ENCODE assay signal across 8 cellular contexts in the genomic region with DNA sequence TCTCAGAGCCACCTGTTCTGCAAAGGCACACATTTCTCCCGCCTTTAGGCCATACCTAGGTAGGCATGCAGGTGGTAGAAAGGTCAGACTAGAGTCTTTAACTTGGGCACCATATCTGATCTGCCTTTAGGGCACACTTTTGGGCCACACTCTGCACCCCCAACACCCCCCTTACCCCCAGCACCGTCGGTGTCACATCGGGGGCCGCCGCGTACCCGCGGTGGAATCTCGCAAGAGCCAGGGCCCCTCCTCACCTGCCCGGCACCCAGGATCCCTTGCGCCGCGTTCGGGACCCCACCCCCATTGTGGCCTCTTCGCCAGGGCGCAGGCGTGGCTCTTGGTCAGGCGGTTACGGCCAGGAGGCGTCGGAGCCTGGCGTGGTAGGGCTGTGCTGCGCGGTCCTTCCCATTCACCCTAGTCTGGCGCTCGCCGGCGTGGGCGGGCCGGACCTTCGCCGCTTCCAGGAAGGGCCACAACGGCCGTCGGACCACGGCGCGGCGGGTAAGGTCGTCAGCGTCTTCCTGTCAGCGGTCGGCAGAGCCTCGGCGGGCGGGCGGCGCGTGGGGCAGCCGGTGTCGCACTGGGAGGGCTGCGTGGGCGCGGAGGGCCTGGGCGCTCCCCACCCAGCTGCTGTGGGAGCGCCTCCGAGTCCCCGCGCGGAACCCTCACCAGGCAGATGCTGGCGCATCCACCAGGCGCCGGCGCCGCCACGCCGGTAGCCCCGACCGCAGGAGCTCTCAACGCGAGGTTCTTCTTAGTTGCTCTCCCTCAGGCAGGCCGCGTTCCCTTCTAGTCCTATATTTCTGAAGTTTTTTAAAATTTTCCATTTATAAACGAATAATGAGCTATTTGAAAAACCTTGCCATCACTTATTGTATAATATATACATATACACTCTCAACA. TPM values are rescaled to one million over a fixed set of nuclear protein-coding genes. Genes with fewer than 3 reads are reported as not detected.
DNase-seq lines count a peak whose midpoint lies in the region; ATAC-seq and TF ChIP-seq lines count a peak whose summit lies in the region.

A gene (plus strand): TSS at position 341 of the 903 bp plus-strand sequence. CDS start 23,028 bp downstream, outside the sequence.

- no peaks in the 10 kb centered on the region for H3K4me1 Mint-ChIP-seq in activated T-helper 2 cell treated with anti-CD3 and anti-CD28 coated beads, Interferon-gamma antibody, Interleukin-2, Interleukin-4, amounts not matched to agents 10 μg/mL and 5 μg/mL and 100 μg/mL, durations not matched to agents 14 hours and 24 hours and 36 hours (ENCODE audit: low read depth)
- no peaks in the 10 kb centered on the region for H3K4me1 Mint-ChIP-seq in glutamatergic neuron (ENCODE audit: low read depth, unreplicated experiment)

- peak within 1 kb of the TSS; percentile 82 for H3K4me2 ChIP-seq in osteoblast (ENCODE audit: insufficient read depth, low read length)

- H3K27me3 Mint-ChIP-seq in activated T-helper 2 cell treated with anti-CD3 and anti-CD28 coated beads, Interferon-gamma antibody, Interleukin-2, Interleukin-4, amounts not matched to agents 10 μg/mL and 5 μg/mL and 100 μg/mL, durations not matched to agents 14 hours and 24 hours and 36 hours (ENCODE audit: low read depth): peaks cover 16% of the 10 kb centered on the region
- peaks cover 2% of the 10 kb centered on the region for H3K27me3 Mint-ChIP-seq in glutamatergic neuron (ENCODE audit: unreplicated experiment)

- peaks cover 3% of the 10 kb centered on the region for H3K9me3 ChIP-seq in osteoblast (ENCODE audit: low read depth, low read length)

- no peaks in the 10 kb centered on the region for H3K27me3 ChIP-seq in osteoblast (ENCODE audit: insufficient read depth, low read length)

- no peak within 1 kb of the TSS for H3K27ac Mint-ChIP-seq in activated T-helper 2 cell treated with anti-CD3 and anti-CD28 coated beads, Interferon-gamma antibody, Interleukin-2, Interleukin-4, amounts not matched to agents 10 μg/mL and 5 μg/mL and 100 μg/mL, durations not matched to agents 14 hours and 24 hours and 36 hours
- H3K27ac Mint-ChIP-seq in glutamatergic neuron (ENCODE audit: unreplicated experiment): peak within 1 kb of the TSS; percentile 43

- H2AFZ ChIP-seq in osteoblast (ENCODE audit: low read length): peak within 1 kb of the TSS; percentile 94

- peaks cover 32% of the 10 kb centered on the region for H3K9me3 Mint-ChIP-seq in activated T-helper 2 cell treated with anti-CD3 and anti-CD28 coated beads, Interferon-gamma antibody, Interleukin-2, Interleukin-4, amounts not matched to agents 10 μg/mL and 5 μg/mL and 100 μg/mL, durations not matched to agents 14 hours and 24 hours and 36 hours
- H3K9me3 Mint-ChIP-seq in glutamatergic neuron (ENCODE audit: unreplicated experiment): peaks cover 14% of the 10 kb centered on the region

- no peaks in the 10 kb centered on the region for H3K79me2 ChIP-seq in osteoblast (ENCODE audit: insufficient read depth, low read length)

- no peaks in the 10 kb centered on the region for H4K20me1 ChIP-seq in osteoblast (ENCODE audit: insufficient read depth, low read length)

- peak within 1 kb of the TSS; percentile 79 for H3K4me3 ChIP-seq in osteoblast (ENCODE audit: insufficient read depth, low read length)

- no peaks in the 10 kb centered on the region for H3K36me3 ChIP-seq in osteoblast (ENCODE audit: insufficient read depth, low read length)

- DNase-seq in GM04503 (ENCODE audit: low read depth) (peak; percentile 24), NCI-H524 (lab: John Stamatoyannopoulos, UW) (peak; percentile 24 to 70), glutamatergic neuron (peak; percentile 84), osteoblast (ENCODE audit: insufficient read length, low spot score, missing footprints) (peak; percentile 89)
- DNase-seq in activated T-helper 2 cell treated with anti-CD3 and anti-CD28 coated beads, Interferon-gamma antibody, Interleukin-2, Interleukin-4, amounts not matched to agents 10 μg/mL and 5 μg/mL and 100 μg/mL, durations not matched to agents 14 hours and 24 hours and 36 hours (ENCODE audit: low spot score): no peak
- no peak for DNase-seq in central memory CD4-positive, alpha-beta T cell

- peaks cover 2% of the 10 kb centered on the region for H3K4me1 ChIP-seq in osteoblast (ENCODE audit: insufficient read depth, low read length)

- intact Hi-C loops in activated T-helper 2 cell treated with anti-CD3 and anti-CD28 coated beads, Interferon-gamma antibody, Interleukin-2, Interleukin-4, amounts not matched to agents 10 μg/mL and 5 μg/mL and 100 μg/mL, durations not matched to agents 14 hours and 24 hours and 36 hours (cut with micrococcal nuclease): loop anchor here (10.0 kb wide), 1 partner anchor 285 kb away; no protein-coding TSS in a partner anchor

- peak within 1 kb of the TSS; percentile 39 for H3K4me3 Mint-ChIP-seq in activated T-helper 2 cell treated with anti-CD3 and anti-CD28 coated beads, Interferon-gamma antibody, Interleukin-2, Interleukin-4, amounts not matched to agents 10 μg/mL and 5 μg/mL and 100 μg/mL, durations not matched to agents 14 hours and 24 hours and 36 hours (ENCODE audit: low read depth)
- H3K4me3 Mint-ChIP-seq in glutamatergic neuron (ENCODE audit: unreplicated experiment): peak within 1 kb of the TSS; percentile 86

- ATAC-seq in HG02884 (IDR thresholded peaks at IDR 0.05; ENCODE audit: unreplicated experiment): peak; percentile 69
- no peak for ATAC-seq in GM18873 (IDR thresholded peaks at IDR 0.05; ENCODE audit: low FRiP score, unreplicated experiment)

- no peak for TF ChIP-seq CTCF in glutamatergic neuron (IDR thresholded peaks at IDR 0.05; ENCODE audit: partially characterized antibody, unreplicated experiment)
- no peak for TF ChIP-seq CTCF in osteoblast (IDR thresholded peaks at IDR 0.05; ENCODE audit: extremely low read depth, low read depth, low read length)

- no peaks in the 10 kb centered on the region for H3K36me3 Mint-ChIP-seq in activated T-helper 2 cell treated with anti-CD3 and anti-CD28 coated beads, Interferon-gamma antibody, Interleukin-2, Interleukin-4, amounts not matched to agents 10 μg/mL and 5 μg/mL and 100 μg/mL, durations not matched to agents 14 hours and 24 hours and 36 hours (ENCODE audit: low read depth)
- peaks cover 28% of the 10 kb centered on the region for H3K36me3 Mint-ChIP-seq in glutamatergic neuron (ENCODE audit: unreplicated experiment)

- H3K27ac ChIP-seq in osteoblast (ENCODE audit: low read depth, low read length): no peak within 1 kb of the TSS

RNA-seq across cellular contexts. Expression of the gene that starts here (rescaled TPM):
- 0.32 and 0.92 TPM in 2 replicates for total RNA-seq in activated T-helper 2 cell treated with anti-CD3 and anti-CD28 coated beads, Interferon-gamma antibody, Interleukin-2, Interleukin-4, amounts not matched to agents 10 μg/mL and 5 μg/mL and 100 μg/mL, durations not matched to agents 14 hours and 24 hours and 36 hours
- total RNA-seq in glutamatergic neuron (ENCODE audit: unreplicated experiment) (36.6 TPM), osteoblast (25.0 and 31.8 TPM in 2 replicates)

Comparison
In these comparisons a context has a peak if more than half of its experiments do, and no peak if none do; other contexts are left out.
1. RNA of the gene that starts here (total RNA-seq): 36.6 TPM in glutamatergic neuron (single experiment) and 25.0 to 31.8 TPM in osteoblast; 0.32 to 0.92 TPM in activated T-helper 2 cell treated with anti-CD3 and anti-CD28 coated beads, Interferon-gamma antibody, Interleukin-2, Interleukin-4, amounts not matched to agents 10 μg/mL and 5 μg/mL and 100 μg/mL, durations not matched to agents 14 hours and 24 hours and 36 hours; every median in the first group is over 10 times any median in the second.
2. DNase-seq: peak in GM04503 (single experiment), NCI-H524 (2 of 2), glutamatergic neuron (single experiment) and osteoblast (single experiment); none in activated T-helper 2 cell treated with anti-CD3 and anti-CD28 coated beads, Interferon-gamma antibody, Interleukin-2, Interleukin-4, amounts not matched to agents 10 μg/mL and 5 μg/mL and 100 μg/mL, durations not matched to agents 14 hours and 24 hours and 36 hours (single experiment) and central memory CD4-positive, alpha-beta T cell (single experiment).